ENCODE assay signal across 12 cellular contexts in the genomic region with DNA sequence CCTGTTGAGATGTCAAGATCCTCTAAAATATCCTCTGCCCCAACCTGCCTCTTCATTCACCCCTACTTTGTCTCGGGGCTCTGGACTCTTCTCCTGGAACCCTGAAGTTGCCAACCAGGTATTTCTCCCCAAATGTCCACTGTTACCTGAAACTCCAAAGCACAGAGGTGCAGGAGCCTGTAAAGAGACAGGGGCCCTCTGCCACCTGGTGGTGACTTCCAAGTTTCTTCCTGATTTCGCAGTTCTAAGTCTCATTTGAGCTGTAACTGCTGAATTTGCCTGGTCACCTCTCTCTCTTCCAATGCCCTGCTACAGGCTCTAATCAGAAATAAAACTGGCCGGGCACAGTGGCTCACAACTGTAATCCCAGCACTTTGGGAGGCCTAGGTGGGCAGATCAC.
DNase-seq lines count a peak whose midpoint lies in the region; TF ChIP-seq lines count a peak whose summit lies in the region.
"Had no signal": no experiment of that assay in that cellular context is flagged by ENCODE, and none has a peak within 500 bp of the region (broad histone marks: within the 10 kb centered on the region; RNA-seq: fewer than 3 reads in every experiment).

No MANE protein-coding gene starts in this region.

- no peak overlapping the region for H2BK120ac ChIP-seq in neuronal stem cell (ENCODE audit: low read depth, low read length)

- no peak overlapping the region for H3K14ac ChIP-seq in neuronal stem cell (ENCODE audit: low read length)

- no peak overlapping the region for H4K8ac ChIP-seq in neuronal stem cell (ENCODE audit: low read depth, low read length)

- H3K23ac ChIP-seq in neuronal stem cell (ENCODE audit: low read depth, low read length, poor library complexity): no peak overlapping the region

- H3K9me2 ChIP-seq in DOHH2 (replicated peaks; ENCODE audit: control insufficient read depth, low read length): no peaks in the 10 kb centered on the region
- no peaks in the 10 kb centered on the region for H3K9me2 ChIP-seq in Karpas-422 (replicated peaks; ENCODE audit: insufficient read depth, low read length)
- no peaks in the 10 kb centered on the region for H3K9me2 ChIP-seq in GM23248 (ENCODE audit: insufficient read depth)

- H3K18ac ChIP-seq in neuronal stem cell (ENCODE audit: low read length): no peak overlapping the region

- in situ Hi-C loops in GM23248 (cut with MboI): no loop called here

- no peaks in the 10 kb centered on the region for H3K27me3 ChIP-seq in DOHH2 (ENCODE audit: control insufficient read depth, low read length)
- H3K27me3 ChIP-seq in Karpas-422 (ENCODE audit: low read length): no peaks in the 10 kb centered on the region
- no peaks in the 10 kb centered on the region for H3K27me3 ChIP-seq in neuronal stem cell (ENCODE audit: control insufficient read depth in 3 of 3, insufficient read depth in 3 of 3, low read depth in 1 of 3, low read length in 3 of 3)
- H3K27me3 ChIP-seq in GM23248 (replicated peaks; ENCODE audit: insufficient read depth): no peaks in the 10 kb centered on the region
- H3K27me3 ChIP-seq: esophagus muscularis mucosa had no signal

- no peaks in the 10 kb centered on the region for H3K79me2 ChIP-seq in DOHH2 (ENCODE audit: control insufficient read depth, low read length)
- peaks cover 85% of the 10 kb centered on the region for H3K79me2 ChIP-seq in Karpas-422 (ENCODE audit: low read length)
- no peaks in the 10 kb centered on the region for H3K79me2 ChIP-seq in GM23248 (ENCODE audit: insufficient read depth)

- H4K91ac ChIP-seq in neuronal stem cell (ENCODE audit: low read depth, low read length, poor library complexity): no peak overlapping the region

- H3K4ac ChIP-seq in neuronal stem cell (ENCODE audit: low read length): no peak overlapping the region

- H3K4me2 ChIP-seq in DOHH2 (ENCODE audit: low read length) (no peak overlapping the region), Karpas-422 (ENCODE audit: low read depth, low read length, poor library complexity, severe bottlenecking) (no peak overlapping the region), neuronal stem cell (ENCODE audit: insufficient read depth, low read length, poor library complexity, severe bottlenecking) (no peak overlapping the region), GM23248 (ENCODE audit: unreplicated experiment) (no peak overlapping the region)

- no peaks in the 10 kb centered on the region for H3K79me1 ChIP-seq in neuronal stem cell (ENCODE audit: low read depth, low read length)

- no peak overlapping the region for H2BK5ac ChIP-seq in neuronal stem cell (ENCODE audit: low read length)

- H3F3A ChIP-seq in DOHH2 (ENCODE audit: control insufficient read depth, insufficient read depth): no peaks in the 10 kb centered on the region
- no peaks in the 10 kb centered on the region for H3F3A ChIP-seq in GM23248 (ENCODE audit: insufficient read depth)

- peak; percentile 70 for DNase-seq in Karpas-422
- DNase-seq in cerebellar cortex (ENCODE audit: low spot score): peak; percentile 87
- DNase-seq in neuronal stem cell (ENCODE audit: low spot score): no peak
- DNase-seq in GM23248: no peak
- DNase-seq in stimulated activated CD4-positive, alpha-beta T cell treated with anti-CD3 and anti-CD28 coated beads, Interleukin-15, amount 100 ng/mL, for 24 hours: no peak
- no peak for DNase-seq in GM03348 (ENCODE audit: low spot score)
- no peak for DNase-seq in dermis blood vessel endothelial cell
- DNase-seq: NCI-H510A; stimulated activated CD4-positive, alpha-beta T cell treated with anti-CD3 and anti-CD28 coated beads, Interleukin-2, amount 100 ng/mL, for 48 hours had no signal

- H3K36me3 ChIP-seq in DOHH2 (ENCODE audit: control insufficient read depth, low read length): no peaks in the 10 kb centered on the region
- peaks cover 35% of the 10 kb centered on the region for H3K36me3 ChIP-seq in Karpas-422 (ENCODE audit: insufficient read depth, low read length)
- no peaks in the 10 kb centered on the region for H3K36me3 ChIP-seq in neuronal stem cell (replicated peaks in 1 of 2; ENCODE audit: control insufficient read depth in 2 of 2, insufficient read depth in 2 of 2, low read length in 2 of 2)
- no peaks in the 10 kb centered on the region for H3K36me3 ChIP-seq in GM23248 (ENCODE audit: low read depth)

- H3K4me1 ChIP-seq in DOHH2 (ENCODE audit: control insufficient read depth, low read length): no peaks in the 10 kb centered on the region
- peaks cover 52% of the 10 kb centered on the region for H3K4me1 ChIP-seq in Karpas-422 (ENCODE audit: low read length)
- peaks cover 0 to 4% of the 10 kb centered on the region in 2 donors for H3K4me1 ChIP-seq in neuronal stem cell (ENCODE audit: control insufficient read depth in 2 of 2, insufficient read depth in 1 of 2, low read depth in 1 of 2, low read length in 2 of 2)
- peaks cover 4% of the 10 kb centered on the region; the same call in 1 of the 2 replicates for H3K4me1 ChIP-seq in GM23248 (ENCODE audit: insufficient read depth)

- TF ChIP-seq CTCF in DOHH2 (IDR thresholded peaks at IDR 0.05; ENCODE audit: low read depth, low read length, poor library complexity, severe bottlenecking): peak; percentile 29

- no CpG with 5 or more reads among the region's 3 CpGs for WGBS in neuronal stem cell (ENCODE audit: extremely low coverage in 2 of 2, insufficient read length in 2 of 2, insufficient replicate concordance in 1 of 2), 2 donors
- 76 to 84% methylated on average over 3 of the region's 3 CpGs for WGBS in GM23248 (ENCODE audit: low coverage in 1 of 2, low lambda C conversion rate in 2 of 2, missing lambda C conversion rate in 2 of 2), 2 experiments

- H3K27ac ChIP-seq in DOHH2 (ENCODE audit: low read depth, low read length) (no peak overlapping the region), Karpas-422 (ENCODE audit: low read length) (no peak overlapping the region; the same call in 1 of the 2 replicates), neuronal stem cell (replicated peaks; ENCODE audit: low read length) (no peak overlapping the region), GM23248 (no peak overlapping the region)
- H3K27ac ChIP-seq: esophagus muscularis mucosa, HL-60 had no signal

- no peak overlapping the region for H3K4me3 ChIP-seq in DOHH2 (ENCODE audit: low read length)
- no peak overlapping the region for H3K4me3 ChIP-seq in Karpas-422 (ENCODE audit: low read length)
- no peak overlapping the region for H3K4me3 ChIP-seq in neuronal stem cell (ENCODE audit: low read length in 2 of 2)
- no peak overlapping the region for H3K4me3 ChIP-seq in GM23248
- H3K4me3 ChIP-seq: esophagus muscularis mucosa had no signal

- H3K9ac ChIP-seq in Karpas-422 (ENCODE audit: low read length) (no peak overlapping the region), neuronal stem cell (ENCODE audit: low read depth, low read length, poor library complexity) (no peak overlapping the region), GM23248 (no peak overlapping the region)

- no peak overlapping the region for H2BK15ac ChIP-seq in neuronal stem cell (ENCODE audit: low read length)

- H3K9me3 ChIP-seq in DOHH2 (ENCODE audit: control insufficient read depth, insufficient read depth, low read length) (no peaks in the 10 kb centered on the region), Karpas-422 (ENCODE audit: low read length) (no peaks in the 10 kb centered on the region), neuronal stem cell (replicated peaks in 1 of 2; ENCODE audit: control insufficient read depth in 2 of 2, insufficient read depth in 1 of 2, low read depth in 1 of 2, low read length in 2 of 2) (no peaks in the 10 kb centered on the region), GM23248 (ENCODE audit: low read depth) (no peaks in the 10 kb centered on the region)
- H3K9me3 ChIP-seq: esophagus muscularis mucosa had no signal

- H4K20me1 ChIP-seq in DOHH2 (ENCODE audit: control insufficient read depth, insufficient read depth, low read depth, low read length) (no peaks in the 10 kb centered on the region), Karpas-422 (ENCODE audit: insufficient read depth, low read depth, low read length) (peaks cover 23% of the 10 kb centered on the region; the same call in 1 of the 2 replicates), GM23248 (ENCODE audit: insufficient read depth) (no peaks in the 10 kb centered on the region)

- no peak overlapping the region for H2AFZ ChIP-seq in Karpas-422 (ENCODE audit: low read length)
- no peak overlapping the region for H2AFZ ChIP-seq in neuronal stem cell (ENCODE audit: low read length)
- H2AFZ ChIP-seq in GM23248: no peak overlapping the region

- no peak overlapping the region for H2BK12ac ChIP-seq in neuronal stem cell (ENCODE audit: low read length)

- H2AK5ac ChIP-seq in neuronal stem cell (ENCODE audit: low read depth, low read length): peak overlapping the region; percentile 30

Comparison
In these comparisons a context has a peak if more than half of its experiments do, and no peak if none do; other contexts are left out.
1. DNase-seq: peak in Karpas-422 (single experiment) and cerebellar cortex (single experiment); none in neuronal stem cell (single experiment), GM23248 (single experiment), stimulated activated CD4-positive, alpha-beta T cell treated with anti-CD3 and anti-CD28 coated beads, Interleukin-15, amount 100 ng/mL, for 24 hours (single experiment), GM03348 (single experiment) and dermis blood vessel endothelial cell (single experiment).